In genomic region chr15:75170203-75170602, GRCh38 we compare ENCODE assay signal across 21 cellular contexts.
"Had no signal": no experiment of that assay in that cellular context is flagged by ENCODE, and none has a peak within 500 bp of the region (broad histone marks: within the 10 kb centered on the region; RNA-seq: fewer than 3 reads in every experiment).

No MANE protein-coding gene starts in this region.

- DNase-seq: effector memory CD8-positive, alpha-beta T cell; esophagus squamous epithelium; glutamatergic neuron; islet precursor cell; nephron progenitor cell; psoas muscle; retina; right lobe of liver; spleen; stimulated activated CD4-positive, alpha-beta T cell treated with anti-CD3 and anti-CD28 coated beads, Interleukin-15, amount 100 ng/mL, for 24 hours; stimulated activated CD4-positive, alpha-beta T cell treated with anti-CD3 and anti-CD28 coated beads, Interleukin-1b, Interleukin-23, amount 100 ng/mL, for 48 hours; stimulated activated CD4-positive, alpha-beta T cell treated with anti-CD3 and anti-CD28 coated beads, Interleukin-4, amount 100 ng/mL, for 24 hours; tibial artery; upper lobe of left lung; uterus had no signal

- ATAC-seq: effector memory CD8-positive, alpha-beta T cell; gastroesophageal sphincter; left lobe of liver; psoas muscle; stimulated activated memory B cell treated with anti-CD40 and anti-IgM and Interleukin-4, amounts not matched to agents 10 μg/mL and 1 μg/mL and 100 μg/mL, for 72 hours had no signal

- H3K4me3 ChIP-seq: esophagus squamous epithelium, gastroesophageal sphincter, psoas muscle, right lobe of liver, spleen, tibial artery, upper lobe of left lung, uterus had no signal

- H3K4me3 Mint-ChIP-seq: dendritic cell treated with granulocyte-macrophage colony-stimulating factor and Interleukin-4, amounts not matched to agents 40 ng/mL and 50 ng/mL, for 4 days; effector memory CD8-positive, alpha-beta T cell; mesothelial cell of epicardium; nephron progenitor cell; stimulated activated memory B cell treated with anti-CD40 and anti-IgM and Interleukin-4, amounts not matched to agents 10 μg/mL and 1 μg/mL and 100 μg/mL, for 72 hours had no signal

- H3K27ac ChIP-seq: esophagus squamous epithelium, gastroesophageal sphincter, psoas muscle, right lobe of liver, spleen, tibial artery, uterus had no signal

- H3K27me3 Mint-ChIP-seq: effector memory CD8-positive, alpha-beta T cell; stimulated activated naive CD8-positive, alpha-beta T cell treated with anti-CD3 and anti-CD28 coated beads, Interleukin-15, Interleukin-2, amounts not matched to agents 100 ng/mL and 50 ng/mL, for 24 hours had no signal

- H3K4me1 ChIP-seq: psoas muscle had no signal

- H3K27ac Mint-ChIP-seq: dendritic cell treated with granulocyte-macrophage colony-stimulating factor and Interleukin-4, amounts not matched to agents 40 ng/mL and 50 ng/mL, for 4 days; effector memory CD8-positive, alpha-beta T cell; mesothelial cell of epicardium; nephron progenitor cell; stimulated activated memory B cell treated with anti-CD40 and anti-IgM and Interleukin-4, amounts not matched to agents 10 μg/mL and 1 μg/mL and 100 μg/mL, for 72 hours had no signal

- H3K9me3 Mint-ChIP-seq: effector memory CD8-positive, alpha-beta T cell; stimulated activated naive CD8-positive, alpha-beta T cell treated with anti-CD3 and anti-CD28 coated beads, Interleukin-15, Interleukin-2, amounts not matched to agents 100 ng/mL and 50 ng/mL, for 24 hours had no signal

- H3K36me3 Mint-ChIP-seq: stimulated activated memory B cell treated with anti-CD40 and anti-IgM and Interleukin-4, amounts not matched to agents 10 μg/mL and 1 μg/mL and 100 μg/mL, for 72 hours had no signal

- H3K36me3 ChIP-seq: esophagus squamous epithelium, gastroesophageal sphincter, right lobe of liver, spleen, tibial artery, upper lobe of left lung, uterus had no signal

- H3K4me1 Mint-ChIP-seq: nephron progenitor cell had no signal

- H3K9me3 ChIP-seq: psoas muscle, right lobe of liver, tibial artery, upper lobe of left lung, uterus had no signal

- H3K27me3 ChIP-seq: esophagus squamous epithelium, gastroesophageal sphincter, right lobe of liver, spleen, tibial artery, upper lobe of left lung, uterus had no signal
